1 cellular context compared by ENCODE assay signal in genomic region chr16:83913234-83913633, GRCh38.
TF ChIP-seq lines count a peak whose summit lies in the region.

No MANE protein-coding gene starts in this region.

TF ChIP-seq in IMR-90, 13 proteins besides CTCF, POLR2A, EP300 and RAD21 (continued from another document):
- TF ChIP-seq CHD1 (IDR thresholded peaks at IDR 0.05; ENCODE audit: low read depth, low read length), result no peak
- no peak for TF ChIP-seq CEBPB (IDR thresholded peaks at IDR 0.05; ENCODE audit: low read depth, low read length)
- TF ChIP-seq MAFK (IDR thresholded peaks at IDR 0.05; ENCODE audit: low read depth, low read length), result no peak
- TF ChIP-seq RCOR1 (IDR thresholded peaks at IDR 0.05; ENCODE audit: insufficient replicate concordance, low read length), result no peak
TF ChIP-seq in IMR-90: peak in this region for 0.
